In the genomic region with DNA sequence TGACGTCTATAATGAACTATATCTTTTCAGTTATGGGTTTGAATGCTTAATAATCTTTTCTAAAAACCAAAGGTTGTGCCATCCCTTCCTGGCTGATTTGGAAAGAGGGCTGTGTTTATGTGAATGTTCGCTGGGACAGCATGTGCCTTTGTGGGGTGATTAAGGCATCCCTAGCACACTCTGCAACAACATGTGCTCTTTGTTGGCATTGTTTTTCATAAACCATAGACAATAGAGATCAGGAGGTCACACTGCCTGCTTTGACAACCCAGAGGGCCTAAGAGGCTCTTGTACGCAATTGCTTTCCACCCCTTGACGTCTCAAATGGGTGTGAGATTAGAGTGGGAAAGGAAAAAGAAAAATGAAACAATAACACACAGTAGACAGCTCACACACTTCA, we compare ENCODE assay signal across 1 cellular context.
TF ChIP-seq lines count a peak whose summit lies in the region.

No MANE protein-coding gene starts in this region.

TF ChIP-seq in GM23338, 12 proteins besides CTCF, POLR2A, EP300 and RAD21 (continued from another document):
- TF ChIP-seq, protein P1, sequence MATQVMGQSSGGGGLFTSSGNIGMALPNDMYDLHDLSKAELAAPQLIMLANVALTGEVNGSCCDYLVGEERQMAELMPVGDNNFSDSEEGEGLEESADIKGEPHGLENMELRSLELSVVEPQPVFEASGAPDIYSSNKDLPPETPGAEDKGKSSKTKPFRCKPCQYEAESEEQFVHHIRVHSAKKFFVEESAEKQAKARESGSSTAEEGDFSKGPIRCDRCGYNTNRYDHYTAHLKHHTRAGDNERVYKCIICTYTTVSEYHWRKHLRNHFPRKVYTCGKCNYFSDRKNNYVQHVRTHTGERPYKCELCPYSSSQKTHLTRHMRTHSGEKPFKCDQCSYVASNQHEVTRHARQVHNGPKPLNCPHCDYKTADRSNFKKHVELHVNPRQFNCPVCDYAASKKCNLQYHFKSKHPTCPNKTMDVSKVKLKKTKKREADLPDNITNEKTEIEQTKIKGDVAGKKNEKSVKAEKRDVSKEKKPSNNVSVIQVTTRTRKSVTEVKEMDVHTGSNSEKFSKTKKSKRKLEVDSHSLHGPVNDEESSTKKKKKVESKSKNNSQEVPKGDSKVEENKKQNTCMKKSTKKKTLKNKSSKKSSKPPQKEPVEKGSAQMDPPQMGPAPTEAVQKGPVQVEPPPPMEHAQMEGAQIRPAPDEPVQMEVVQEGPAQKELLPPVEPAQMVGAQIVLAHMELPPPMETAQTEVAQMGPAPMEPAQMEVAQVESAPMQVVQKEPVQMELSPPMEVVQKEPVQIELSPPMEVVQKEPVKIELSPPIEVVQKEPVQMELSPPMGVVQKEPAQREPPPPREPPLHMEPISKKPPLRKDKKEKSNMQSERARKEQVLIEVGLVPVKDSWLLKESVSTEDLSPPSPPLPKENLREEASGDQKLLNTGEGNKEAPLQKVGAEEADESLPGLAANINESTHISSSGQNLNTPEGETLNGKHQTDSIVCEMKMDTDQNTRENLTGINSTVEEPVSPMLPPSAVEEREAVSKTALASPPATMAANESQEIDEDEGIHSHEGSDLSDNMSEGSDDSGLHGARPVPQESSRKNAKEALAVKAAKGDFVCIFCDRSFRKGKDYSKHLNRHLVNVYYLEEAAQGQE (IDR thresholded peaks at IDR 0.05; ENCODE audit: unreplicated experiment), result no peak
- no peak for TF ChIP-seq POLR2AphosphoS5 (IDR thresholded peaks at IDR 0.05; ENCODE audit: low read depth)
- TF ChIP-seq JUNB (IDR thresholded peaks at IDR 0.05; ENCODE audit: unreplicated experiment), result no peak
- TF ChIP-seq STAT1 (IDR thresholded peaks at IDR 0.05; ENCODE audit: unreplicated experiment), result no peak
- no peak for TF ChIP-seq EZH2 (IDR thresholded peaks at IDR 0.05; ENCODE audit: low read depth, unreplicated experiment)
- TF ChIP-seq, protein P2, sequence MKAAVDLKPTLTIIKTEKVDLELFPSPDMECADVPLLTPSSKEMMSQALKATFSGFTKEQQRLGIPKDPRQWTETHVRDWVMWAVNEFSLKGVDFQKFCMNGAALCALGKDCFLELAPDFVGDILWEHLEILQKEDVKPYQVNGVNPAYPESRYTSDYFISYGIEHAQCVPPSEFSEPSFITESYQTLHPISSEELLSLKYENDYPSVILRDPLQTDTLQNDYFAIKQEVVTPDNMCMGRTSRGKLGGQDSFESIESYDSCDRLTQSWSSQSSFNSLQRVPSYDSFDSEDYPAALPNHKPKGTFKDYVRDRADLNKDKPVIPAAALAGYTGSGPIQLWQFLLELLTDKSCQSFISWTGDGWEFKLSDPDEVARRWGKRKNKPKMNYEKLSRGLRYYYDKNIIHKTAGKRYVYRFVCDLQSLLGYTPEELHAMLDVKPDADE (IDR thresholded peaks at IDR 0.05), result no peak
- no peak for TF ChIP-seq NANOG (IDR thresholded peaks at IDR 0.05; ENCODE audit: borderline replicate concordance)
TF ChIP-seq in GM23338: peak in this region for 0.
